8 cellular contexts compared by ENCODE assay signal in genomic region chrX:18983711-18984380, GRCh38. TPM values are rescaled to one million over a fixed set of nuclear protein-coding genes. Genes with fewer than 3 reads are reported as not detected.
DNase-seq lines count a peak whose midpoint lies in the region; ATAC-seq and TF ChIP-seq lines count a peak whose summit lies in the region.

Gene PHKA2 (minus strand): TSS chrX:18984114. CDS start chrX:18983932, 182 bp downstream.

- intact Hi-C loops in natural killer cell (cut with micrococcal nuclease): no loop called here

- peaks cover 2% of the 10 kb centered on the region; the same call in 1 of the 2 replicates for H3K27me3 Mint-ChIP-seq in HFFc6 (ENCODE audit: insufficient read depth)
- H3K27me3 Mint-ChIP-seq in natural killer cell (ENCODE audit: low read depth in 2 of 2): no peaks in the 10 kb centered on the region

- no peak for TF ChIP-seq CTCF in HFFc6 (IDR thresholded peaks at IDR 0.05)
- TF ChIP-seq CTCF in fibroblast of lung (conservative IDR thresholded peaks at IDR 0.05 in 1 of 2, IDR thresholded peaks at IDR 0.05 in 1 of 2; ENCODE audit: low read depth in 1 of 2, low read length in 2 of 2): no peak
- no peak for TF ChIP-seq CTCF in natural killer cell (IDR thresholded peaks at IDR 0.05)

- H3K9ac ChIP-seq in fibroblast of lung (ENCODE audit: insufficient read depth, low read length): peak within 1 kb of the TSS; percentile 86

- H4K20me1 ChIP-seq in fibroblast of lung (ENCODE audit: control insufficient read depth, extremely low read depth, insufficient read depth, low read length): no peaks in the 10 kb centered on the region

- H3K4me3 Mint-ChIP-seq in HFFc6: peak within 1 kb of the TSS; percentile 92
- H3K4me3 Mint-ChIP-seq in natural killer cell: peak within 1 kb of the TSS; percentile 80

- H3K4me1 ChIP-seq in fibroblast of lung (ENCODE audit: control insufficient read depth, extremely low read depth, insufficient read depth, low read length): no peaks in the 10 kb centered on the region

- no peaks in the 10 kb centered on the region for H3K9me3 ChIP-seq in fibroblast of lung (ENCODE audit: control insufficient read depth, insufficient read depth, low read depth, low read length)

- peak; percentile 26 to 45 (median 37) for ATAC-seq in natural killer cell

- H3K36me3 ChIP-seq in fibroblast of lung (ENCODE audit: control insufficient read depth, insufficient read depth, low read length): no peaks in the 10 kb centered on the region

- DNase-seq in NCI-H2171 treated with DMSO at 0.1 percent for 48 hours (lab: John Stamatoyannopoulos, UW) (peak; percentile 19), NCI-H2171 (lab: John Stamatoyannopoulos, UW) (no peak), HFFc6 (peak; percentile 18), NAMALWA (ENCODE audit: low spot score) (peak; percentile 32), fibroblast of lung (ENCODE audit: low read depth in 2 of 2) (peak in 1 of 2 donors; percentile 44), natural killer cell (no peak)
- peak; percentile 19 to 25 (median 21) for DNase-seq in activated CD8-positive, alpha-beta memory T cell treated with anti-CD3 and anti-CD28 coated beads for 48 hours (ENCODE audit: low read depth in 2 of 3, low spot score in 2 of 3)

- H2AFZ ChIP-seq in fibroblast of lung (ENCODE audit: low read length): peak within 1 kb of the TSS; percentile 64

- H3K4me1 Mint-ChIP-seq in HFFc6 (ENCODE audit: low read depth) (peaks cover 26% of the 10 kb centered on the region), natural killer cell (peaks cover 13 to 14% of the 10 kb centered on the region in 2 donors)

- H3K27me3 ChIP-seq in fibroblast of lung (ENCODE audit: control insufficient read depth, insufficient read depth, low read length): no peaks in the 10 kb centered on the region

- H3K4me3 ChIP-seq in fibroblast of lung (replicated peaks in 1 of 4; ENCODE audit: control extremely low read depth in 1 of 4, insufficient read depth in 1 of 4, low read depth in 3 of 4, low read length in 4 of 4): peak within 1 kb of the TSS; percentile 59 to 89 (median 68)

- H3K9me3 Mint-ChIP-seq in HFFc6 (no peaks in the 10 kb centered on the region), natural killer cell (no peaks in the 10 kb centered on the region)

- H3K27ac ChIP-seq in fibroblast of lung (ENCODE audit: insufficient read depth, low read length) (peak within 1 kb of the TSS; percentile 77), temporal lobe (ENCODE audit: low read depth, low read length) (no peak within 1 kb of the TSS)

- H3K27ac Mint-ChIP-seq in HFFc6 (peak within 1 kb of the TSS; percentile 88), natural killer cell (peak within 1 kb of the TSS; percentile 85 to 87)

- H3K36me3 Mint-ChIP-seq in HFFc6 (ENCODE audit: low read depth) (no peaks in the 10 kb centered on the region; the same call in 1 of the 2 replicates), natural killer cell (no peaks in the 10 kb centered on the region)

- H3K79me2 ChIP-seq in fibroblast of lung (ENCODE audit: control insufficient read depth, insufficient read depth, low read length): no peaks in the 10 kb centered on the region

- H3K4me2 ChIP-seq in fibroblast of lung (ENCODE audit: extremely low read depth, insufficient read depth, low read length): peak within 1 kb of the TSS; percentile 74

RNA-seq across cellular contexts. Expression of gene PHKA2, which starts in this region (rescaled TPM):
- total RNA-seq in HFFc6 (2021; fragmentation: NEBNext Ultra II Directional; extraction: Animal tissue kit (Norgen Biotek cat#: 25700)): 10 to 100 TPM; 12.2 to 18.2 (median 16.9) TPM
- 7.7 and 8.3 TPM in 2 replicates for total RNA-seq in fibroblast of lung
- polyA plus RNA-seq in fibroblast of lung: 6.1 and 7.9 TPM in 2 replicates
- polyA plus RNA-seq in fibroblast of lung (2012): 6.2 and 8.4 TPM in 2 replicates
- polyA minus RNA-seq in fibroblast of lung (ENCODE audit: low replicate concordance): 30.2 and 46.3 TPM in 2 replicates
- total RNA-seq in natural killer cell: 10 to 100 TPM; 34.2 to 45.9 (median 35.1) TPM
- total RNA-seq in temporal lobe: 16.2 TPM

Comparison
In these comparisons a context has a peak if more than half of its experiments do, and no peak if none do; other contexts are left out.
1. DNase-seq: peak in NCI-H2171 treated with DMSO at 0.1 percent for 48 hours (single experiment), HFFc6 (single experiment), NAMALWA (single experiment) and activated CD8-positive, alpha-beta memory T cell treated with anti-CD3 and anti-CD28 coated beads for 48 hours (3 of 3); none in NCI-H2171 (single experiment) and natural killer cell (single experiment).